ENCODE assay signal across 1 cellular context in genomic region chr17:65173951-65174683, GRCh38.
TF ChIP-seq lines count a peak whose summit lies in the region.

No MANE protein-coding gene starts in this region.

TF ChIP-seq in GM23338, 12 proteins besides CTCF, POLR2A, EP300 and RAD21 (continued from another document):
- TF ChIP-seq ZNF462 (CRISPR knock-in tag; IDR thresholded peaks at IDR 0.05) (no peak), ETS1 (IDR thresholded peaks at IDR 0.05) (no peak), ZNF114 (CRISPR knock-in tag; IDR thresholded peaks at IDR 0.05) (no peak), STAT1 (IDR thresholded peaks at IDR 0.05; ENCODE audit: unreplicated experiment) (no peak), NANOG (IDR thresholded peaks at IDR 0.05; ENCODE audit: borderline replicate concordance) (no peak), REST (IDR thresholded peaks at IDR 0.05; ENCODE audit: unreplicated experiment) (no peak), EZH2phosphoT487 (IDR thresholded peaks at IDR 0.05; ENCODE audit: unreplicated experiment) (no peak), POLR2AphosphoS5 (IDR thresholded peaks at IDR 0.05; ENCODE audit: low read depth) (no peak), ZNF331 (CRISPR knock-in tag; IDR thresholded peaks at IDR 0.05; ENCODE audit: low read depth) (no peak), CREB1 (CRISPR knock-in tag; IDR thresholded peaks at IDR 0.05; ENCODE audit: low read depth) (no peak)
